2 cellular contexts compared by ENCODE assay signal in the genomic region with DNA sequence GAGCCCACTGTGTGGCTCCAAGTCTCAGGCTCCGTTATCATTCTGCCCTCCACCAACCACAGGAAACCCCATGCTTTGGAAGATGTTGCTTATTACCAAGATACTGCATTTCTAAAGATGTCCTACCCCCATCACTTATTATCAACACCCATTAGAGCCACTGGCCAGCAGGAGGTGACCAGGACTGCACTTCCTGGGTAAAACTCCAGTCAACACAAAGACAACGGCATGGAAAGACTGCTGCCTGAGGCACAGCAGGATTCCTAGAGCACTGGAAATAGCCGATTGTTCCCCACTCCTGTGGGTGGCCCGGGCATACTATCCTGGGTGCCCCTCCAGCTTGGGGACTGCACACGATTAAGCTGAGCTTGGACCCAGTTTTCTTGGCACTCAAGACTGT.
TF ChIP-seq lines count a peak whose summit lies in the region.

No MANE protein-coding gene starts in this region.

TF ChIP-seq in GM23338, 12 proteins besides CTCF, POLR2A, EP300 and RAD21 (continued from another document):
- no peak for TF ChIP-seq ZNF114 (CRISPR knock-in tag; IDR thresholded peaks at IDR 0.05)
- TF ChIP-seq ZNF331 (CRISPR knock-in tag; IDR thresholded peaks at IDR 0.05; ENCODE audit: low read depth), result no peak
- TF ChIP-seq POLR2AphosphoS5 (IDR thresholded peaks at IDR 0.05; ENCODE audit: low read depth), result no peak
- no peak for TF ChIP-seq EZH2 (IDR thresholded peaks at IDR 0.05; ENCODE audit: low read depth, unreplicated experiment)
- TF ChIP-seq, protein P1, sequence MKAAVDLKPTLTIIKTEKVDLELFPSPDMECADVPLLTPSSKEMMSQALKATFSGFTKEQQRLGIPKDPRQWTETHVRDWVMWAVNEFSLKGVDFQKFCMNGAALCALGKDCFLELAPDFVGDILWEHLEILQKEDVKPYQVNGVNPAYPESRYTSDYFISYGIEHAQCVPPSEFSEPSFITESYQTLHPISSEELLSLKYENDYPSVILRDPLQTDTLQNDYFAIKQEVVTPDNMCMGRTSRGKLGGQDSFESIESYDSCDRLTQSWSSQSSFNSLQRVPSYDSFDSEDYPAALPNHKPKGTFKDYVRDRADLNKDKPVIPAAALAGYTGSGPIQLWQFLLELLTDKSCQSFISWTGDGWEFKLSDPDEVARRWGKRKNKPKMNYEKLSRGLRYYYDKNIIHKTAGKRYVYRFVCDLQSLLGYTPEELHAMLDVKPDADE (IDR thresholded peaks at IDR 0.05), result no peak
- TF ChIP-seq, protein P2, sequence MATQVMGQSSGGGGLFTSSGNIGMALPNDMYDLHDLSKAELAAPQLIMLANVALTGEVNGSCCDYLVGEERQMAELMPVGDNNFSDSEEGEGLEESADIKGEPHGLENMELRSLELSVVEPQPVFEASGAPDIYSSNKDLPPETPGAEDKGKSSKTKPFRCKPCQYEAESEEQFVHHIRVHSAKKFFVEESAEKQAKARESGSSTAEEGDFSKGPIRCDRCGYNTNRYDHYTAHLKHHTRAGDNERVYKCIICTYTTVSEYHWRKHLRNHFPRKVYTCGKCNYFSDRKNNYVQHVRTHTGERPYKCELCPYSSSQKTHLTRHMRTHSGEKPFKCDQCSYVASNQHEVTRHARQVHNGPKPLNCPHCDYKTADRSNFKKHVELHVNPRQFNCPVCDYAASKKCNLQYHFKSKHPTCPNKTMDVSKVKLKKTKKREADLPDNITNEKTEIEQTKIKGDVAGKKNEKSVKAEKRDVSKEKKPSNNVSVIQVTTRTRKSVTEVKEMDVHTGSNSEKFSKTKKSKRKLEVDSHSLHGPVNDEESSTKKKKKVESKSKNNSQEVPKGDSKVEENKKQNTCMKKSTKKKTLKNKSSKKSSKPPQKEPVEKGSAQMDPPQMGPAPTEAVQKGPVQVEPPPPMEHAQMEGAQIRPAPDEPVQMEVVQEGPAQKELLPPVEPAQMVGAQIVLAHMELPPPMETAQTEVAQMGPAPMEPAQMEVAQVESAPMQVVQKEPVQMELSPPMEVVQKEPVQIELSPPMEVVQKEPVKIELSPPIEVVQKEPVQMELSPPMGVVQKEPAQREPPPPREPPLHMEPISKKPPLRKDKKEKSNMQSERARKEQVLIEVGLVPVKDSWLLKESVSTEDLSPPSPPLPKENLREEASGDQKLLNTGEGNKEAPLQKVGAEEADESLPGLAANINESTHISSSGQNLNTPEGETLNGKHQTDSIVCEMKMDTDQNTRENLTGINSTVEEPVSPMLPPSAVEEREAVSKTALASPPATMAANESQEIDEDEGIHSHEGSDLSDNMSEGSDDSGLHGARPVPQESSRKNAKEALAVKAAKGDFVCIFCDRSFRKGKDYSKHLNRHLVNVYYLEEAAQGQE (IDR thresholded peaks at IDR 0.05; ENCODE audit: unreplicated experiment), result no peak
- TF ChIP-seq, protein P3, sequence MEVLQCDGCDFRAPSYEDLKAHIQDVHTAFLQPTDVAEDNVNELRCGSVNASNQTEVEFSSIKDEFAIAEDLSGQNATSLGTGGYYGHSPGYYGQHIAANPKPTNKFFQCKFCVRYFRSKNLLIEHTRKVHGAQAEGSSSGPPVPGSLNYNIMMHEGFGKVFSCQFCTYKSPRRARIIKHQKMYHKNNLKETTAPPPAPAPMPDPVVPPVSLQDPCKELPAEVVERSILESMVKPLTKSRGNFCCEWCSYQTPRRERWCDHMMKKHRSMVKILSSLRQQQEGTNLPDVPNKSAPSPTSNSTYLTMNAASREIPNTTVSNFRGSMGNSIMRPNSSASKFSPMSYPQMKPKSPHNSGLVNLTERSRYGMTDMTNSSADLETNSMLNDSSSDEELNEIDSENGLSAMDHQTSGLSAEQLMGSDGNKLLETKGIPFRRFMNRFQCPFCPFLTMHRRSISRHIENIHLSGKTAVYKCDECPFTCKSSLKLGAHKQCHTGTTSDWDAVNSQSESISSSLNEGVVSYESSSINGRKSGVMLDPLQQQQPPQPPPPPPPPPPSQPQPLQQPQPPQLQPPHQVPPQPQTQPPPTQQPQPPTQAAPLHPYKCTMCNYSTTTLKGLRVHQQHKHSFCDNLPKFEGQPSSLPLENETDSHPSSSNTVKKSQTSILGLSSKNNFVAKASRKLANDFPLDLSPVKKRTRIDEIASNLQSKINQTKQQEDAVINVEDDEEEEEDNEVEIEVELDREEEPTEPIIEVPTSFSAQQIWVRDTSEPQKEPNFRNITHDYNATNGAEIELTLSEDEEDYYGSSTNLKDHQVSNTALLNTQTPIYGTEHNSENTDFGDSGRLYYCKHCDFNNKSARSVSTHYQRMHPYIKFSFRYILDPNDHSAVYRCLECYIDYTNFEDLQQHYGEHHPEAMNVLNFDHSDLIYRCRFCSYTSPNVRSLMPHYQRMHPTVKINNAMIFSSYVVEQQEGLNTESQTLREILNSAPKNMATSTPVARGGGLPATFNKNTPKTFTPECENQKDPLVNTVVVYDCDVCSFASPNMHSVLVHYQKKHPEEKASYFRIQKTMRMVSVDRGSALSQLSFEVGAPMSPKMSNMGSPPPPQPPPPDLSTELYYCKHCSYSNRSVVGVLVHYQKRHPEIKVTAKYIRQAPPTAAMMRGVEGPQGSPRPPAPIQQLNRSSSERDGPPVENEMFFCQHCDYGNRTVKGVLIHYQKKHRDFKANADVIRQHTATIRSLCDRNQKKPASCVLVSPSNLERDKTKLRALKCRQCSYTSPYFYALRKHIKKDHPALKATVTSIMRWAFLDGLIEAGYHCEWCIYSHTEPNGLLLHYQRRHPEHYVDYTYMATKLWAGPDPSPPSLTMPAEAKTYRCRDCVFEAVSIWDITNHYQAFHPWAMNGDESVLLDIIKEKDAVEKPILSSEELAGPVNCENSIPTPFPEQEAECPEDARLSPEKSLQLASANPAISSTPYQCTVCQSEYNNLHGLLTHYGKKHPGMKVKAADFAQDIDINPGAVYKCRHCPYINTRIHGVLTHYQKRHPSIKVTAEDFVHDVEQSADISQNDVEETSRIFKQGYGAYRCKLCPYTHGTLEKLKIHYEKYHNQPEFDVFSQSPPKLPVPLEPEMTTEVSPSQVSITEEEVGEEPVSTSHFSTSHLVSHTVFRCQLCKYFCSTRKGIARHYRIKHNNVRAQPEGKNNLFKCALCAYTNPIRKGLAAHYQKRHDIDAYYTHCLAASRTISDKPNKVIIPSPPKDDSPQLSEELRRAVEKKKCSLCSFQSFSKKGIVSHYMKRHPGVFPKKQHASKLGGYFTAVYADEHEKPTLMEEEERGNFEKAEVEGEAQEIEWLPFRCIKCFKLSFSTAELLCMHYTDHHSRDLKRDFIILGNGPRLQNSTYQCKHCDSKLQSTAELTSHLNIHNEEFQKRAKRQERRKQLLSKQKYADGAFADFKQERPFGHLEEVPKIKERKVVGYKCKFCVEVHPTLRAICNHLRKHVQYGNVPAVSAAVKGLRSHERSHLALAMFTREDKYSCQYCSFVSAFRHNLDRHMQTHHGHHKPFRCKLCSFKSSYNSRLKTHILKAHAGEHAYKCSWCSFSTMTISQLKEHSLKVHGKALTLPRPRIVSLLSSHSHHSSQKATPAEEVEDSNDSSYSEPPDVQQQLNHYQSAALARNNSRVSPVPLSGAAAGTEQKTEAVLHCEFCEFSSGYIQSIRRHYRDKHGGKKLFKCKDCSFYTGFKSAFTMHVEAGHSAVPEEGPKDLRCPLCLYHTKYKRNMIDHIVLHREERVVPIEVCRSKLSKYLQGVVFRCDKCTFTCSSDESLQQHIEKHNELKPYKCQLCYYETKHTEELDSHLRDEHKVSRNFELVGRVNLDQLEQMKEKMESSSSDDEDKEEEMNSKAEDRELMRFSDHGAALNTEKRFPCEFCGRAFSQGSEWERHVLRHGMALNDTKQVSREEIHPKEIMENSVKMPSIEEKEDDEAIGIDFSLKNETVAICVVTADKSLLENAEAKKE (CRISPR knock-in tag; IDR thresholded peaks at IDR 0.05), result no peak
- TF ChIP-seq NANOG (IDR thresholded peaks at IDR 0.05; ENCODE audit: borderline replicate concordance), result no peak
- TF ChIP-seq CREB1 (CRISPR knock-in tag; IDR thresholded peaks at IDR 0.05; ENCODE audit: low read depth), result no peak

TF ChIP-seq in GM12891, 5 proteins besides CTCF, POLR2A, EP300 and RAD21 (continued from another document):
- TF ChIP-seq PAX5 (IDR thresholded peaks at IDR 0.05; ENCODE audit: insufficient read depth, low read length, severe bottlenecking) (no peak), POLR2AphosphoS5 (IDR thresholded peaks at IDR 0.05; ENCODE audit: low read depth, low read length) (no peak)
